ENCODE assay signal across 7 cellular contexts in genomic region chr20:51480507-51481270, GRCh38.
A peak's percentile ranks its signal among the peaks of the same experiment; 100 is the strongest.
DNase-seq lines count a peak whose midpoint lies in the region; ATAC-seq lines count a peak whose summit lies in the region.

No MANE protein-coding gene starts in this region.

- DNase-seq in activated T-helper 1 cell treated with anti-CD3 and anti-CD28 coated beads, Interleukin-12 subunit alpha, Interleukin-12 subunit beta, Interleukin-2, Interleukin-4 antibody, amounts not matched to agents 30 ng/mL and 10 ng/mL and 1 ng/mL, durations not matched to agents 14 hours and 24 hours and 36 hours (ENCODE audit: low spot score) = peak; percentile 52
- DNase-seq in stimulated activated naive CD8-positive, alpha-beta T cell treated with anti-CD3 and anti-CD28 coated beads, Interleukin-15, Interleukin-2, amounts not matched to agents 100 U/mL and 50 U/mL, for 24 hours = peak; percentile 70
- no peak for DNase-seq in NCI-H1105 (lab: John Stamatoyannopoulos, UW)
- no peak for DNase-seq in HT-29 (ENCODE audit: low spot score)
- no peak for DNase-seq in NCI-H187 treated with DMSO at 0.1 percent for 48 hours (lab: John Stamatoyannopoulos, UW)

- intact Hi-C loops in activated T-helper 1 cell treated with anti-CD3 and anti-CD28 coated beads, Interleukin-12 subunit alpha, Interleukin-12 subunit beta, Interleukin-2, Interleukin-4 antibody, amounts not matched to agents 30 ng/mL and 10 ng/mL and 1 ng/mL, durations not matched to agents 14 hours and 24 hours and 36 hours (cut with micrococcal nuclease) = loop anchor here (1.0 to 5.0 kb wide), 15 partner anchors 9 to 567 kb away; no protein-coding TSS in a partner anchor

- peaks cover 66% of the 10 kb centered on the region for H3K36me3 Mint-ChIP-seq in activated T-helper 1 cell treated with anti-CD3 and anti-CD28 coated beads, Interleukin-12 subunit alpha, Interleukin-12 subunit beta, Interleukin-2, Interleukin-4 antibody, amounts not matched to agents 30 ng/mL and 10 ng/mL and 1 ng/mL, durations not matched to agents 14 hours and 24 hours and 36 hours (ENCODE audit: low read depth)

- H3K27ac Mint-ChIP-seq in activated T-helper 1 cell treated with anti-CD3 and anti-CD28 coated beads, Interleukin-12 subunit alpha, Interleukin-12 subunit beta, Interleukin-2, Interleukin-4 antibody, amounts not matched to agents 30 ng/mL and 10 ng/mL and 1 ng/mL, durations not matched to agents 14 hours and 24 hours and 36 hours = peak overlapping the region; percentile 84

- peaks cover 94% of the 10 kb centered on the region for H3K4me1 Mint-ChIP-seq in activated T-helper 1 cell treated with anti-CD3 and anti-CD28 coated beads, Interleukin-12 subunit alpha, Interleukin-12 subunit beta, Interleukin-2, Interleukin-4 antibody, amounts not matched to agents 30 ng/mL and 10 ng/mL and 1 ng/mL, durations not matched to agents 14 hours and 24 hours and 36 hours (ENCODE audit: low read depth)

- peaks cover 15% of the 10 kb centered on the region for H3K9me3 Mint-ChIP-seq in activated T-helper 1 cell treated with anti-CD3 and anti-CD28 coated beads, Interleukin-12 subunit alpha, Interleukin-12 subunit beta, Interleukin-2, Interleukin-4 antibody, amounts not matched to agents 30 ng/mL and 10 ng/mL and 1 ng/mL, durations not matched to agents 14 hours and 24 hours and 36 hours

- H3K4me3 Mint-ChIP-seq in activated T-helper 1 cell treated with anti-CD3 and anti-CD28 coated beads, Interleukin-12 subunit alpha, Interleukin-12 subunit beta, Interleukin-2, Interleukin-4 antibody, amounts not matched to agents 30 ng/mL and 10 ng/mL and 1 ng/mL, durations not matched to agents 14 hours and 24 hours and 36 hours = peak overlapping the region; percentile 61

- H3K27me3 Mint-ChIP-seq in activated T-helper 1 cell treated with anti-CD3 and anti-CD28 coated beads, Interleukin-12 subunit alpha, Interleukin-12 subunit beta, Interleukin-2, Interleukin-4 antibody, amounts not matched to agents 30 ng/mL and 10 ng/mL and 1 ng/mL, durations not matched to agents 14 hours and 24 hours and 36 hours (ENCODE audit: insufficient read depth) = no peaks in the 10 kb centered on the region

- ATAC-seq in GM19463 (IDR thresholded peaks at IDR 0.05; ENCODE audit: unreplicated experiment) = peak; percentile 82
- peak; percentile 75 for ATAC-seq in HG03354 (IDR thresholded peaks at IDR 0.05; ENCODE audit: poor library complexity, severe bottlenecking, unreplicated experiment)
- ATAC-seq in stimulated activated naive CD8-positive, alpha-beta T cell treated with anti-CD3 and anti-CD28 coated beads, Interleukin-15, Interleukin-2, amounts not matched to agents 100 U/mL and 50 U/mL, for 24 hours = peak; percentile 92

Comparison
In these comparisons a context has a peak if more than half of its experiments do, and no peak if none do; other contexts are left out.
1. DNase-seq: peak in activated T-helper 1 cell treated with anti-CD3 and anti-CD28 coated beads, Interleukin-12 subunit alpha, Interleukin-12 subunit beta, Interleukin-2, Interleukin-4 antibody, amounts not matched to agents 30 ng/mL and 10 ng/mL and 1 ng/mL, durations not matched to agents 14 hours and 24 hours and 36 hours (single experiment) and stimulated activated naive CD8-positive, alpha-beta T cell treated with anti-CD3 and anti-CD28 coated beads, Interleukin-15, Interleukin-2, amounts not matched to agents 100 U/mL and 50 U/mL, for 24 hours (single experiment); none in NCI-H1105 (single experiment), HT-29 (single experiment) and NCI-H187 treated with DMSO at 0.1 percent for 48 hours (single experiment).
2. Peak in every context shown above with its lines, with median percentiles within 50 percentile points of each other: ATAC-seq.